Comparison of ENCODE assay signal across 1 cellular context in the genomic region with DNA sequence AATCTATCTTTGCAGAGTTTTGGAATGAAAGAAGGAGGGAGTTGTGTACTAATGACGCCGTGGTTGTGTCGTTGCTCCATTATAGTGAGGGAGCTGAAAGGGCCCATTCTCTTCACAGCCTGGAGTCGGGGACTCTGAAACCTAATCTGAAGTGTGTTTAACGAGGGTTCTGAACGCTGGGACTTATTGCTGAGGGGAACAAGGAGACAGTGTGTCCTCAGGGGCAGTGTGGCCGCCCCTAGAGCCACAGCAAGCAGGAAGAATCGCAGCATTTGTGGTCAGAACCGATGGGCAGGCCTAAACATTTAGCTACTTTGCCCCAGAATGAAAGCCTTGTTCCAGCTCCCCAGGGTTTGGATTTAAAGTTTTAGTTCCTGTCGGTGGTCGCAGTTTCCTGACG.
TF ChIP-seq lines count a peak whose summit lies in the region.

No MANE protein-coding gene starts in this region.

TF ChIP-seq in WTC11, 78 proteins besides CTCF, POLR2A, EP300 and RAD21 (continued from another document):
- TF ChIP-seq, protein P1, sequence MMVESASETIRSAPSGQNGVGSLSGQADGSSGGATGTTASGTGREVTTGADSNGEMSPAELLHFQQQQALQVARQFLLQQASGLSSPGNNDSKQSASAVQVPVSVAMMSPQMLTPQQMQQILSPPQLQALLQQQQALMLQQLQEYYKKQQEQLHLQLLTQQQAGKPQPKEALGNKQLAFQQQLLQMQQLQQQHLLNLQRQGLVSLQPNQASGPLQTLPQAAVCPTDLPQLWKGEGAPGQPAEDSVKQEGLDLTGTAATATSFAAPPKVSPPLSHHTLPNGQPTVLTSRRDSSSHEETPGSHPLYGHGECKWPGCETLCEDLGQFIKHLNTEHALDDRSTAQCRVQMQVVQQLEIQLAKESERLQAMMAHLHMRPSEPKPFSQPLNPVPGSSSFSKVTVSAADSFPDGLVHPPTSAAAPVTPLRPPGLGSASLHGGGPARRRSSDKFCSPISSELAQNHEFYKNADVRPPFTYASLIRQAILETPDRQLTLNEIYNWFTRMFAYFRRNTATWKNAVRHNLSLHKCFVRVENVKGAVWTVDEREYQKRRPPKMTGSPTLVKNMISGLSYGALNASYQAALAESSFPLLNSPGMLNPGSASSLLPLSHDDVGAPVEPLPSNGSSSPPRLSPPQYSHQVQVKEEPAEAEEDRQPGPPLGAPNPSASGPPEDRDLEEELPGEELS (CRISPR knock-in tag; IDR thresholded peaks at IDR 0.05): no peak
- no peak for TF ChIP-seq MXD4 (CRISPR knock-in tag; IDR thresholded peaks at IDR 0.05; ENCODE audit: borderline replicate concordance)
- TF ChIP-seq, protein P2, sequence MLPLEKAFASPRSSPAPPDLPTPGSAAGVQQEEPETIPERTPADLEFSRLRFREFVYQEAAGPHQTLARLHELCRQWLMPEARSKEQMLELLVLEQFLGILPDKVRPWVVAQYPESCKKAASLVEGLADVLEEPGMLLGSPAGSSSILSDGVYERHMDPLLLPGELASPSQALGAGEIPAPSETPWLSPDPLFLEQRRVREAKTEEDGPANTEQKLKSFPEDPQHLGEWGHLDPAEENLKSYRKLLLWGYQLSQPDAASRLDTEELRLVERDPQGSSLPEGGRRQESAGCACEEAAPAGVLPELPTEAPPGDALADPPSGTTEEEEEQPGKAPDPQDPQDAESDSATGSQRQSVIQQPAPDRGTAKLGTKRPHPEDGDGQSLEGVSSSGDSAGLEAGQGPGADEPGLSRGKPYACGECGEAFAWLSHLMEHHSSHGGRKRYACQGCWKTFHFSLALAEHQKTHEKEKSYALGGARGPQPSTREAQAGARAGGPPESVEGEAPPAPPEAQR (CRISPR knock-in tag; IDR thresholded peaks at IDR 0.05): no peak
